9 cellular contexts compared by ENCODE assay signal in genomic region chr1:113804421-113805255, GRCh38. TPM values are rescaled to one million over a fixed set of nuclear protein-coding genes. Genes with fewer than 3 reads are reported as not detected.
DNase-seq lines count a peak whose midpoint lies in the region; ATAC-seq, FAIRE-seq and TF ChIP-seq lines count a peak whose summit lies in the region.
"Had no signal": no experiment of that assay in that cellular context is flagged by ENCODE, and none has a peak within 500 bp of the region (broad histone marks: within the 10 kb centered on the region; RNA-seq: fewer than 3 reads in every experiment).

No MANE protein-coding gene starts in this region.

- H3K36me3 ChIP-seq in DND-41 (ENCODE audit: insufficient read depth, low read length) (peaks cover 14% of the 10 kb centered on the region), endothelial cell of umbilical vein (ENCODE audit: control insufficient read depth in 2 of 2, extremely low read depth in 1 of 2, insufficient read depth in 2 of 2, low read length in 2 of 2) (no peaks in the 10 kb centered on the region), uterus (no peaks in the 10 kb centered on the region)

- TF ChIP-seq POLR2A in endothelial cell of umbilical vein (IDR thresholded peaks at IDR 0.05; ENCODE audit: low read depth, low read length) = no peak
- TF ChIP-seq POLR2A in uterus (IDR thresholded peaks at IDR 0.05) = no peak

- no peaks in the 10 kb centered on the region for H3K27me3 ChIP-seq in DND-41 (ENCODE audit: insufficient read depth, low read length, poor library complexity)
- no peaks in the 10 kb centered on the region for H3K27me3 ChIP-seq in endothelial cell of umbilical vein (ENCODE audit: control insufficient read depth in 2 of 2, insufficient read depth in 2 of 2, low read length in 2 of 2)
- H3K27me3 ChIP-seq in uterus = no peaks in the 10 kb centered on the region

- ATAC-seq in DND-41 (ENCODE audit: insufficient read depth, low read depth) = no peak
- ATAC-seq in omental fat pad (ENCODE audit: low FRiP score) = peak; percentile 84
- no peak for ATAC-seq in HG03135 (IDR thresholded peaks at IDR 0.05; ENCODE audit: unreplicated experiment)

- H3K4me1 ChIP-seq in DND-41 (ENCODE audit: insufficient read depth, low read length) (peaks cover 42% of the 10 kb centered on the region), endothelial cell of umbilical vein (ENCODE audit: control insufficient read depth, extremely low read depth, insufficient read depth, low read length) (peaks cover 21% of the 10 kb centered on the region), uterus (peaks cover 0 to 7% of the 10 kb centered on the region in 2 donors)

- H4K20me1 ChIP-seq in DND-41 (ENCODE audit: insufficient read depth, low read length) (peaks cover 16% of the 10 kb centered on the region; the same call in 1 of the 2 replicates), endothelial cell of umbilical vein (replicated peaks; ENCODE audit: control insufficient read depth, extremely low read depth, insufficient read depth, low read length) (peaks cover 2% of the 10 kb centered on the region)

- H3K9me3 ChIP-seq in DND-41 (ENCODE audit: insufficient read depth, low read length, severe bottlenecking) = no peaks in the 10 kb centered on the region
- no peaks in the 10 kb centered on the region for H3K9me3 ChIP-seq in endothelial cell of umbilical vein (replicated peaks; ENCODE audit: control insufficient read depth, insufficient read depth, low read length)
- H3K9me3 ChIP-seq in uterus = no peaks in the 10 kb centered on the region

- no peak overlapping the region for H3K27ac ChIP-seq in DND-41 (ENCODE audit: low read length)
- H3K27ac ChIP-seq in endothelial cell of umbilical vein (ENCODE audit: insufficient read depth, low read depth, low read length) = no peak overlapping the region
- H3K27ac ChIP-seq in uterus = peak overlapping the region in 1 of 2 donors; percentile 52

- H3K4me2 ChIP-seq in DND-41 (ENCODE audit: insufficient read depth, low read length) (peak overlapping the region; percentile 12; the same call in 1 of the 2 replicates), endothelial cell of umbilical vein (ENCODE audit: insufficient read depth, low read length) (peak overlapping the region; percentile 62)

- H3K9ac ChIP-seq in DND-41 (ENCODE audit: low read depth, low read length) (no peak overlapping the region), endothelial cell of umbilical vein (replicated peaks; ENCODE audit: extremely low read depth, insufficient read depth, low read length) (no peak overlapping the region)

- no TSS peak for BruUV-seq in endothelial cell of umbilical vein (replicated peaks; lab: Mats Ljungman, UMichigan)

- intact Hi-C loops in endothelial cell of umbilical vein (cut with micrococcal nuclease) (no loop called here), uterus (cut with DNase I; ENCODE audit: low total_unique reads) (no loop called here)

- CTCF ChIA-PET in endothelial cell of umbilical vein (lab: Charles Lee) = no interaction called here

- POLR2A ChIA-PET in endothelial cell of umbilical vein (lab: Charles Lee) = interaction anchor here (0.6 kb wide), 1 partner anchor 35 kb away, joined by 3 read pairs; no protein-coding TSS in a partner anchor

- H3K9me1 ChIP-seq in endothelial cell of umbilical vein (replicated peaks; ENCODE audit: control insufficient read depth, extremely low read depth, insufficient read depth, low read length) = no peaks in the 10 kb centered on the region

- dilution Hi-C loops in endothelial cell of umbilical vein (cut with MboI; ENCODE audit: extremely low pct_ligation_motif_present, low sequenced_read_pairs) = no loop called here

- H2AFZ ChIP-seq in DND-41 (ENCODE audit: low read depth, low read length) = no peak overlapping the region
- no peak overlapping the region for H2AFZ ChIP-seq in endothelial cell of umbilical vein (ENCODE audit: low read depth, low read length)

- peak; percentile 75 for FAIRE-seq in endothelial cell of umbilical vein (lab: Jason Lieb, UNC)

- H3K79me2 ChIP-seq in DND-41 (ENCODE audit: insufficient read depth, low read length) (peaks cover 100% of the 10 kb centered on the region), endothelial cell of umbilical vein (ENCODE audit: control insufficient read depth, insufficient read depth, low read length) (peaks cover 90% of the 10 kb centered on the region)

- TF ChIP-seq CTCF in DND-41 (IDR thresholded peaks at IDR 0.05; ENCODE audit: borderline replicate concordance, extremely low read depth, low read length, poor library complexity, severe bottlenecking) (no peak), endothelial cell of umbilical vein (IDR thresholded peaks at IDR 0.05; ENCODE audit: extremely low read depth in 1 of 2, insufficient read depth in 1 of 2, low read depth in 1 of 2, low read length in 2 of 2) (no peak), omental fat pad (IDR thresholded peaks at IDR 0.05) (no peak), uterus (IDR thresholded peaks at IDR 0.05) (no peak)

- DNase-seq in DND-41 = no peak
- peak; percentile 14 for DNase-seq in NOMO-1 treated with dmso at 0.1 percent for 144 hours (lab: John Stamatoyannopoulos, UW; ENCODE audit: unreplicated experiment)
- peak; percentile 42 for DNase-seq in endothelial cell of umbilical vein (ENCODE audit: low read depth, low spot score)
- no peak for DNase-seq in omental fat pad (ENCODE audit: low spot score)
- DNase-seq in uterus = no peak
- DNase-seq in stimulated activated naive CD4-positive, alpha-beta T cell treated with Interleukin-2 at 50 U/mL for 16 hours (lab: John Stamatoyannopoulos, UW) = no peak
- no peak for DNase-seq in globus pallidus (ENCODE audit: low spot score)
- DNase-seq: NCI-H526 treated with DMSO at 0.1 percent for 48 hours had no signal

- H3K4me3 ChIP-seq in DND-41 (ENCODE audit: low read depth in 1 of 2, low read length in 2 of 2) (no peak overlapping the region), endothelial cell of umbilical vein (replicated peaks in 1 of 3; ENCODE audit: insufficient read depth in 1 of 3, low read depth in 1 of 3, low read length in 3 of 3) (no peak overlapping the region), uterus (no peak overlapping the region)

TF ChIP-seq in endothelial cell of umbilical vein, 7 proteins besides CTCF, POLR2A, EP300 and RAD21:
- no peak for TF ChIP-seq MAX (IDR thresholded peaks at IDR 0.05; ENCODE audit: insufficient read depth, insufficient read length)
- no peak for TF ChIP-seq GATA2 (IDR thresholded peaks at IDR 0.05; ENCODE audit: insufficient read depth, insufficient read length, low read depth, low read length)
- TF ChIP-seq MYC (IDR thresholded peaks at IDR 0.05; ENCODE audit: low read depth, low read length) = no peak
- peak; percentile 47 for TF ChIP-seq JUN (IDR thresholded peaks at IDR 0.05; ENCODE audit: borderline replicate concordance, insufficient read depth, insufficient read length, low read depth)
- TF ChIP-seq EZH2 (IDR thresholded peaks at IDR 0.05; ENCODE audit: borderline replicate concordance, low read depth, low read length, severe bottlenecking) = no peak
- TF ChIP-seq FOS (IDR thresholded peaks at IDR 0.05; ENCODE audit: borderline replicate concordance, insufficient read depth, low read length) = peak; percentile 79

RNA-seq across cellular contexts. Expression of gene RSBN1, which starts 7.6 kb away (rescaled TPM):
- total RNA-seq in endothelial cell of umbilical vein = 10.8 and 13.4 TPM in 2 replicates
- 3.5 and 4.0 TPM in 2 replicates for polyA plus RNA-seq in endothelial cell of umbilical vein
- polyA plus RNA-seq in endothelial cell of umbilical vein (2011; cell fraction: cytosol; rRNA removed) = 3.9 and 4.3 TPM in 2 replicates
- polyA plus RNA-seq in endothelial cell of umbilical vein (2011; cell fraction: nucleus; rRNA removed) = 8.4 and 10.5 TPM in 2 replicates
- polyA plus RNA-seq in endothelial cell of umbilical vein (2012) = 6.1 and 7.7 TPM in 2 replicates
- 10.4 and 15.9 TPM in 2 replicates for polyA minus RNA-seq in endothelial cell of umbilical vein
- polyA minus RNA-seq in endothelial cell of umbilical vein (2011; cell fraction: cytosol; rRNA and poly(A)+ RNA removed) = 12.6 TPM
- polyA minus RNA-seq in endothelial cell of umbilical vein (2011; cell fraction: nucleus; rRNA and poly(A)+ RNA removed) = 12.1 and 15.1 TPM in 2 replicates
- 10 to 100 TPM; 13.3 to 24.6 (median 17.5) TPM for total RNA-seq in omental fat pad
- 10 to 100 TPM; 33.5 to 56.4 (median 38.3) TPM for total RNA-seq in uterus

RNA-seq across cellular contexts. Expression of gene PHTF1, which starts 45.4 kb away (rescaled TPM):
- total RNA-seq in endothelial cell of umbilical vein (62.6 and 68.7 TPM in 2 replicates), omental fat pad (10 to 100 TPM; 20.5 to 35.6 (median 26.0) TPM), uterus (10 to 100 TPM in 3 of 4 donors, 1 to 10 TPM in 1; 7.6 to 30.3 (median 17.0) TPM)
- 20.3 and 26.3 TPM in 2 replicates for polyA plus RNA-seq in endothelial cell of umbilical vein
- polyA plus RNA-seq in endothelial cell of umbilical vein (2011; cell fraction: cytosol; rRNA removed) = 20.3 and 21.4 TPM in 2 replicates
- polyA plus RNA-seq in endothelial cell of umbilical vein (2011; cell fraction: nucleus; rRNA removed) = 33.4 and 45.5 TPM in 2 replicates
- 31.9 and 51.6 TPM in 2 replicates for polyA plus RNA-seq in endothelial cell of umbilical vein (2012)
- 42.6 and 45.2 TPM in 2 replicates for polyA minus RNA-seq in endothelial cell of umbilical vein
- 13.9 TPM for polyA minus RNA-seq in endothelial cell of umbilical vein (2011; cell fraction: cytosol; rRNA and poly(A)+ RNA removed)
- polyA minus RNA-seq in endothelial cell of umbilical vein (2011; cell fraction: nucleus; rRNA and poly(A)+ RNA removed) = 71.7 and 75.0 TPM in 2 replicates

Comparison
In these comparisons a context has a peak if more than half of its experiments do, and no peak if none do; other contexts are left out.
1. DNase-seq: peak in NOMO-1 treated with dmso at 0.1 percent for 144 hours (single experiment) and endothelial cell of umbilical vein (single experiment); none in DND-41 (single experiment), omental fat pad (single experiment), uterus (0 of 2), stimulated activated naive CD4-positive, alpha-beta T cell treated with Interleukin-2 at 50 U/mL for 16 hours (single experiment) and globus pallidus (single experiment).